ENCODE assay signal across 12 cellular contexts in genomic region chr17:65403616-65404015, GRCh38.
DNase-seq lines count a peak whose midpoint lies in the region; ATAC-seq lines count a peak whose summit lies in the region.
"Had no signal": no experiment of that assay in that cellular context is flagged by ENCODE, and none has a peak within 500 bp of the region (broad histone marks: within the 10 kb centered on the region; RNA-seq: fewer than 3 reads in every experiment).

No MANE protein-coding gene starts in this region.

- H3K4me1 ChIP-seq in mesodermal cell (ENCODE audit: control insufficient read depth, insufficient read depth, low read length, poor library complexity, severe bottlenecking) (peaks cover 21% of the 10 kb centered on the region), neuronal stem cell (ENCODE audit: control insufficient read depth in 2 of 2, insufficient read depth in 1 of 2, low read depth in 1 of 2, low read length in 2 of 2) (peaks cover 0 to 16% of the 10 kb centered on the region in 2 donors)

- H3K27ac ChIP-seq in mesodermal cell (ENCODE audit: low read depth, low read length, severe bottlenecking) (peak overlapping the region; percentile 71), neuronal stem cell (replicated peaks; ENCODE audit: low read length) (no peak overlapping the region)

- ATAC-seq in GM19351 (IDR thresholded peaks at IDR 0.05; ENCODE audit: unreplicated experiment): no peak
- ATAC-seq: CD8-positive, alpha-beta T cell had no signal

- H3K18ac ChIP-seq in neuronal stem cell (ENCODE audit: low read length): peak overlapping the region; percentile 32

- no peak overlapping the region for H4K8ac ChIP-seq in neuronal stem cell (ENCODE audit: low read depth, low read length)

- H2AK5ac ChIP-seq in neuronal stem cell (ENCODE audit: low read depth, low read length): no peak overlapping the region

- H3K36me3 ChIP-seq in mesodermal cell (ENCODE audit: control insufficient read depth, insufficient read depth, low read length) (no peaks in the 10 kb centered on the region), neuronal stem cell (replicated peaks in 1 of 2; ENCODE audit: control insufficient read depth in 2 of 2, insufficient read depth in 2 of 2, low read length in 2 of 2) (no peaks in the 10 kb centered on the region)

- no peak overlapping the region for H3K4ac ChIP-seq in neuronal stem cell (ENCODE audit: low read length)

- no peak overlapping the region for H2BK120ac ChIP-seq in neuronal stem cell (ENCODE audit: low read depth, low read length)

- H3K79me1 ChIP-seq in neuronal stem cell (ENCODE audit: low read depth, low read length): no peaks in the 10 kb centered on the region

- H3K4me3 ChIP-seq in mesodermal cell (ENCODE audit: extremely low read depth, insufficient read depth, low read length, poor library complexity, severe bottlenecking) (no peak overlapping the region), neuronal stem cell (ENCODE audit: low read length in 2 of 2) (no peak overlapping the region)

- no peak overlapping the region for H3K14ac ChIP-seq in neuronal stem cell (ENCODE audit: low read length)

- H2BK15ac ChIP-seq in neuronal stem cell (ENCODE audit: low read length): no peak overlapping the region

- no peak overlapping the region for H4K91ac ChIP-seq in neuronal stem cell (ENCODE audit: low read depth, low read length, poor library complexity)

- WGBS in mesodermal cell (ENCODE audit: insufficient coverage in 2 of 2), 2 experiments: 60 to 80% methylated on average over 1 of the region's 4 CpGs
- WGBS in neuronal stem cell (ENCODE audit: extremely low coverage in 2 of 2, insufficient read length in 2 of 2, insufficient replicate concordance in 1 of 2), 2 donors: no CpG with 5 or more reads among the region's 4 CpGs

- no peak overlapping the region for H3K23ac ChIP-seq in neuronal stem cell (ENCODE audit: low read depth, low read length, poor library complexity)

- H3K9ac ChIP-seq in neuronal stem cell (ENCODE audit: low read depth, low read length, poor library complexity): no peak overlapping the region

- H2BK5ac ChIP-seq in neuronal stem cell (ENCODE audit: low read length): no peak overlapping the region

- H2BK12ac ChIP-seq in neuronal stem cell (ENCODE audit: low read length): no peak overlapping the region

- no peak overlapping the region for H3K4me2 ChIP-seq in neuronal stem cell (ENCODE audit: insufficient read depth, low read length, poor library complexity, severe bottlenecking)

- H3K27me3 ChIP-seq in neuronal stem cell (ENCODE audit: control insufficient read depth in 3 of 3, insufficient read depth in 3 of 3, low read depth in 1 of 3, low read length in 3 of 3): no peaks in the 10 kb centered on the region

- no peaks in the 10 kb centered on the region for H3K9me3 ChIP-seq in mesodermal cell (ENCODE audit: control insufficient read depth, low read length)
- no peaks in the 10 kb centered on the region for H3K9me3 ChIP-seq in neuronal stem cell (replicated peaks in 1 of 2; ENCODE audit: control insufficient read depth in 2 of 2, insufficient read depth in 1 of 2, low read depth in 1 of 2, low read length in 2 of 2)

- peak overlapping the region; percentile 63 for H2AFZ ChIP-seq in neuronal stem cell (ENCODE audit: low read length)

- DNase-seq in SW480 (ENCODE audit: low spot score) (peak; percentile 99), neuronal stem cell (ENCODE audit: low spot score) (no peak), NCI-H1417 treated with DMSO at 0.1 percent for 48 hours (lab: John Stamatoyannopoulos, UW) (no peak), ureter (ENCODE audit: low spot score) (no peak)
- DNase-seq: CD8-positive, alpha-beta T cell; COR-L47; DND-41; GF-D8; HCEC 1CT; HFFc6 had no signal
